ENCODE assay signal across 8 cellular contexts in genomic region chr1:23720256-23720995, GRCh38. TPM values are rescaled to one million over a fixed set of nuclear protein-coding genes. Genes with fewer than 3 reads are reported as not detected.
DNase-seq lines count a peak whose midpoint lies in the region; ATAC-seq and TF ChIP-seq lines count a peak whose summit lies in the region.
"Had no signal": no experiment of that assay in that cellular context is flagged by ENCODE, and none has a peak within 500 bp of the region (broad histone marks: within the 10 kb centered on the region; RNA-seq: fewer than 3 reads in every experiment).

No MANE protein-coding gene starts in this region.

- H3K27me3 ChIP-seq in foreskin keratinocyte, result no peaks in the 10 kb centered on the region

- no peak overlapping the region for H3K27ac ChIP-seq in foreskin keratinocyte
- H3K27ac ChIP-seq: lower lobe of right lung had no signal

- DNase-seq in foreskin keratinocyte (peak; percentile 42 to 54), AML-193 (lab: John Stamatoyannopoulos, UW) (no peak), middle frontal gyrus (ENCODE audit: extremely low spot score, low spot score) (no peak), NCI-H2227 (lab: John Stamatoyannopoulos, UW; ENCODE audit: unreplicated experiment) (no peak)
- DNase-seq: lower lobe of right lung had no signal

- H3K4me1 ChIP-seq in foreskin keratinocyte, result no peaks in the 10 kb centered on the region
- H3K4me1 ChIP-seq: lower lobe of right lung had no signal

- peak; percentile 70 for ATAC-seq in GM18867 (IDR thresholded peaks at IDR 0.05; ENCODE audit: unreplicated experiment)
- peak; percentile 63 for ATAC-seq in GM21528 (IDR thresholded peaks at IDR 0.05; ENCODE audit: low FRiP score, unreplicated experiment)
- peak; percentile 54 for ATAC-seq in HG03521 (IDR thresholded peaks at IDR 0.05; ENCODE audit: unreplicated experiment)
- peak; percentile 54 for ATAC-seq in foreskin keratinocyte

- TF ChIP-seq CTCF in foreskin keratinocyte (conservative IDR thresholded peaks at IDR 0.05), result no peak

RNA-seq across cellular contexts. Expression of gene ELOA, which starts 22.8 kb away (rescaled TPM):
- 47.1 and 56.7 TPM in 2 replicates for total RNA-seq in foreskin keratinocyte
- polyA plus RNA-seq in foreskin keratinocyte, result 18.4 and 23.8 TPM in 2 replicates

RNA-seq across cellular contexts. Expression of gene RPL11, which starts 28.8 kb away (rescaled TPM):
- total RNA-seq in foreskin keratinocyte, result 1,719 and 1,767 TPM in 2 replicates
- polyA plus RNA-seq in foreskin keratinocyte, result 2,860 and 2,885 TPM in 2 replicates

RNA-seq across cellular contexts. Expression of gene PITHD1, which starts 57.8 kb away (rescaled TPM):
- 45.3 and 47.0 TPM in 2 replicates for total RNA-seq in foreskin keratinocyte
- polyA plus RNA-seq in foreskin keratinocyte, result 42.5 and 44.0 TPM in 2 replicates

Comparison
In these comparisons a context has a peak if more than half of its experiments do, and no peak if none do; other contexts are left out.
1. DNase-seq: peak in foreskin keratinocyte (2 of 2); none in AML-193 (0 of 2), middle frontal gyrus (single experiment) and NCI-H2227 (single experiment).
2. Peak in every context shown above with its lines, with median percentiles within 50 percentile points of each other: ATAC-seq.